16 cellular contexts compared by ENCODE assay signal in the genomic region with DNA sequence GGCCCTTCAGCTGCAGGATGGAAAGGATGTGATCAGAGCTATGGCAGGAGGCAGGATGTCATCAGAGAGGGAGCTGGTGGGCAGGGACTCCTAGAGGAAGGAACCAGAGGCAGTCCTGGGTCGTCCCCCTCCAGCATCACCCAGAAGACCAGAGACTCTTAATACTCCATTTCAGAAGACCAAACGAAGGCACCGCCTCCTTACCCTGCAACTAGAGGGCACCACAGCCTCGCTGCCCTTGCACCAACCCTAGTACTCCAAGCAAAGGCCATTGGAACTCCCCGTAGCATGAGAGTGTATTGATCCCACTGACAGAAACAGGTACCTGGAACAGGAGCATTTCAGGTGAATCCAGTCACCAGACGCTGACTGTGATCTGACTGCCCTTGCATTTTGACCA.
DNase-seq lines count a peak whose midpoint lies in the region; ATAC-seq and TF ChIP-seq lines count a peak whose summit lies in the region.
"Had no signal": no experiment of that assay in that cellular context is flagged by ENCODE, and none has a peak within 500 bp of the region (broad histone marks: within the 10 kb centered on the region; RNA-seq: fewer than 3 reads in every experiment).

No MANE protein-coding gene starts in this region.

- H4K8ac ChIP-seq in H9 (replicated peaks; ENCODE audit: insufficient read length, low read depth, low read length) = no peak overlapping the region

- no peak for TF ChIP-seq POLR2A in spleen (IDR thresholded peaks at IDR 0.05)

- no peak overlapping the region for H2BK12ac ChIP-seq in H9 (ENCODE audit: insufficient read length, low read depth, low read length)

- no CpG with 5 or more reads among the region's 6 CpGs for WGBS in H9 (ENCODE audit: extremely low coverage, insufficient read length, low lambda C conversion rate)
- 55 to 79% (median 62%) methylated on average over 3 to 6 of the region's 6 CpGs for WGBS in spleen, 5 donors

- H2BK15ac ChIP-seq in H9 (ENCODE audit: low read depth, low read length) = no peak overlapping the region

- H2BK20ac ChIP-seq in H9 (ENCODE audit: low read depth, low read length, poor library complexity, severe bottlenecking) = no peak overlapping the region

- H3K9ac ChIP-seq in H9 (ENCODE audit: extremely low read depth, insufficient read length, low read length) (no peak overlapping the region), OCI-LY1 (ENCODE audit: low read length) (no peak overlapping the region)

- H3K4me2 ChIP-seq in H9 (ENCODE audit: insufficient read depth, insufficient read length, low read length) (no peak overlapping the region), OCI-LY1 (ENCODE audit: low read length) (no peak overlapping the region)

- H3K27ac ChIP-seq in H9 (ENCODE audit: insufficient read length, low read depth, low read length) = no peak overlapping the region
- no peak overlapping the region for H3K27ac ChIP-seq in OCI-LY1 (ENCODE audit: low read depth, low read length, poor library complexity, severe bottlenecking)
- H3K27ac ChIP-seq in upper lobe of right lung = no peak overlapping the region
- no peak overlapping the region for H3K27ac ChIP-seq in spleen
- H3K27ac ChIP-seq: Peyer's patch, SJCRH30 had no signal

- no peaks in the 10 kb centered on the region for H3F3A ChIP-seq in OCI-LY1 (ENCODE audit: insufficient read depth, low read length)

- no peak overlapping the region for H3K4ac ChIP-seq in H9 (ENCODE audit: low read depth, low read length)

- no peaks in the 10 kb centered on the region for H3K9me2 ChIP-seq in OCI-LY1 (ENCODE audit: low read depth, low read length)

- TF ChIP-seq CTCF in H9 (conservative IDR thresholded peaks at IDR 0.05) (peak; percentile 54), OCI-LY1 (IDR thresholded peaks at IDR 0.05; ENCODE audit: low read length) (peak; percentile 29; the same call in 1 of the 2 replicates), upper lobe of right lung (IDR thresholded peaks at IDR 0.05) (no peak), spleen (IDR thresholded peaks at IDR 0.05 in 8 of 11, conservative IDR thresholded peaks at IDR 0.05 in 3 of 11) (no peak)

- H2BK5ac ChIP-seq in H9 (ENCODE audit: insufficient read length, low read length) = no peak overlapping the region

- H3K36me3 ChIP-seq in OCI-LY1 (ENCODE audit: insufficient read depth, low read length) = no peaks in the 10 kb centered on the region
- H3K36me3 ChIP-seq in upper lobe of right lung = no peaks in the 10 kb centered on the region
- no peaks in the 10 kb centered on the region for H3K36me3 ChIP-seq in spleen
- H3K36me3 ChIP-seq: BE2C, Peyer's patch, SJCRH30 had no signal

- H3K4me3 Mint-ChIP-seq in H9 = no peak overlapping the region
- no peak overlapping the region for H3K4me3 Mint-ChIP-seq in effector memory CD8-positive, alpha-beta T cell
- H3K4me3 Mint-ChIP-seq: CD4-positive, alpha-beta memory T cell had no signal

- no peak overlapping the region for H3K18ac ChIP-seq in H9 (ENCODE audit: insufficient read length, low read depth, low read length)

- H3K4me1 Mint-ChIP-seq in H9 = peaks cover 0 to 5% of the 10 kb centered on the region in 2 experiments; a peak in 1 of 4 replicates
- H3K4me1 Mint-ChIP-seq in effector memory CD8-positive, alpha-beta T cell (ENCODE audit: low read depth in 2 of 2) = peaks cover 22% of the 10 kb centered on the region in 2 donors

- no peak overlapping the region for H2BK120ac ChIP-seq in H9 (ENCODE audit: low read depth, low read length, poor library complexity, severe bottlenecking)

- no peak overlapping the region for H3K23ac ChIP-seq in H9 (ENCODE audit: insufficient read length, low read depth, low read length)

- no peak overlapping the region for H3K14ac ChIP-seq in H9 (ENCODE audit: insufficient read depth, low read length)

- peaks cover 9% of the 10 kb centered on the region for H3K27me3 Mint-ChIP-seq in H9 (ENCODE audit: low read depth)
- no peaks in the 10 kb centered on the region for H3K27me3 Mint-ChIP-seq in effector memory CD8-positive, alpha-beta T cell

- H3K27me3 ChIP-seq in H9 (ENCODE audit: insufficient read depth, low read length) (no peaks in the 10 kb centered on the region), OCI-LY1 (ENCODE audit: insufficient read depth, low read length) (peaks cover 3% of the 10 kb centered on the region), upper lobe of right lung (peaks cover 13% of the 10 kb centered on the region), spleen (replicated peaks in 1 of 7) (peaks cover 0 to 27% (median 0%) of the 10 kb centered on the region in 7 donors)
- H3K27me3 ChIP-seq: BE2C, Peyer's patch had no signal

- no peaks in the 10 kb centered on the region for H4K20me1 ChIP-seq in H9 (ENCODE audit: control insufficient read depth, insufficient read depth, insufficient read length)
- no peaks in the 10 kb centered on the region for H4K20me1 ChIP-seq in OCI-LY1 (ENCODE audit: insufficient read depth, low read length)

- H3K4me1 ChIP-seq in H9 (ENCODE audit: insufficient read depth, low read length) (no peaks in the 10 kb centered on the region), OCI-LY1 (ENCODE audit: insufficient read depth, low read length, severe bottlenecking) (no peaks in the 10 kb centered on the region), upper lobe of right lung (no peaks in the 10 kb centered on the region), spleen (no peaks in the 10 kb centered on the region)
- H3K4me1 ChIP-seq: BE2C, Peyer's patch, SJCRH30 had no signal

- no peak overlapping the region for H3K27ac Mint-ChIP-seq in H9
- peak overlapping the region in 1 of 2 donors; percentile 29 for H3K27ac Mint-ChIP-seq in effector memory CD8-positive, alpha-beta T cell

- H3K79me2 ChIP-seq in H9 (ENCODE audit: insufficient read depth, low read length) = no peaks in the 10 kb centered on the region
- no peaks in the 10 kb centered on the region for H3K79me2 ChIP-seq in OCI-LY1 (ENCODE audit: insufficient read depth, low read length)

- H3K56ac ChIP-seq in H9 (ENCODE audit: insufficient read length, low read depth, low read length) = no peak overlapping the region

- no peak overlapping the region for H4K5ac ChIP-seq in H9 (ENCODE audit: insufficient read length, low read depth, low read length)

- H3K9me3 ChIP-seq in H9 (ENCODE audit: control insufficient read depth, low read depth, low read length) (peaks cover 5% of the 10 kb centered on the region), OCI-LY1 (ENCODE audit: low read length) (no peaks in the 10 kb centered on the region), upper lobe of right lung (no peaks in the 10 kb centered on the region), spleen (peaks cover 0 to 10% (median 0%) of the 10 kb centered on the region in 8 donors)
- H3K9me3 ChIP-seq: BE2C, Peyer's patch, SJCRH30 had no signal

- H3T11ph ChIP-seq in H9 (ENCODE audit: low read length) = no peak overlapping the region

- no peaks in the 10 kb centered on the region for H3K36me3 Mint-ChIP-seq in H9 (ENCODE audit: insufficient read depth in 1 of 3, low read depth in 3 of 3)
- H3K36me3 Mint-ChIP-seq in effector memory CD8-positive, alpha-beta T cell (ENCODE audit: insufficient read depth) = peaks cover under 1% of the 10 kb centered on the region
- H3K36me3 Mint-ChIP-seq: CD4-positive, alpha-beta memory T cell had no signal

- H2AK5ac ChIP-seq in H9 (ENCODE audit: insufficient read length, low read length) = no peak overlapping the region

- intact Hi-C loops in upper lobe of right lung (cut with DNase I) (no loop called here), spleen (cut with DNase I; ENCODE audit: low total_unique reads) (no loop called here)

- H3K4me3 ChIP-seq in OCI-LY1 (ENCODE audit: low read depth, low read length, poor library complexity, severe bottlenecking) = no peak overlapping the region
- no peak overlapping the region for H3K4me3 ChIP-seq in upper lobe of right lung
- no peak overlapping the region for H3K4me3 ChIP-seq in spleen
- H3K4me3 ChIP-seq: Peyer's patch, SJCRH30 had no signal

- no peak for ATAC-seq in effector memory CD8-positive, alpha-beta T cell (replicated peaks)
- ATAC-seq in upper lobe of right lung (no peak), GM18868 (IDR thresholded peaks at IDR 0.05; ENCODE audit: unreplicated experiment) (no peak)
- ATAC-seq: HepG2 had no signal

- DNase-seq in COLO668 (lab: John Stamatoyannopoulos, UW; ENCODE audit: unreplicated experiment) = peak; percentile 49
- peak; percentile 51 for DNase-seq in H9
- peak; percentile 30 for DNase-seq in iPS DF 19.7 (ENCODE audit: low read depth, low spot score)
- no peak for DNase-seq in effector memory CD8-positive, alpha-beta T cell
- DNase-seq in upper lobe of right lung = no peak
- no peak for DNase-seq in spleen
- DNase-seq: BE2C; CD4-positive, alpha-beta memory T cell; NCI-H1417 treated with DMSO at 0.1 percent for 48 hours; NCI-H2081; NCI-H69; SJCRH30 had no signal

- H3K79me1 ChIP-seq in H9 (ENCODE audit: insufficient read depth, low read depth, low read length, poor library complexity, severe bottlenecking) = no peaks in the 10 kb centered on the region

- H4K91ac ChIP-seq in H9 (ENCODE audit: insufficient read length, low read depth, low read length) = no peak overlapping the region

- H3K9me3 Mint-ChIP-seq in H9 = peaks cover 0 to 3% of the 10 kb centered on the region in 2 experiments; a peak in 1 of 5 replicates
- H3K9me3 Mint-ChIP-seq in effector memory CD8-positive, alpha-beta T cell = peaks cover 0 to 2% of the 10 kb centered on the region in 2 donors

- peaks cover 2% of the 10 kb centered on the region for H3K23me2 ChIP-seq in H9 (ENCODE audit: insufficient read length, low read depth, low read length, poor library complexity, severe bottlenecking)

- H2AFZ ChIP-seq in H9 (ENCODE audit: low read length) (no peak overlapping the region), OCI-LY1 (ENCODE audit: low read length) (no peak overlapping the region)

Comparison
In these comparisons a context has a peak if more than half of its experiments do, and no peak if none do; other contexts are left out.
1. DNase-seq: peak in COLO668 (single experiment), H9 (single experiment) and iPS DF 19.7 (single experiment); none in effector memory CD8-positive, alpha-beta T cell (0 of 3), upper lobe of right lung (single experiment) and spleen (single experiment).
2. CTCF ChIP-seq: peak in H9 (single experiment) and OCI-LY1 (single experiment); none in upper lobe of right lung (single experiment) and spleen (0 of 11).